Comparison of ENCODE assay signal across 8 cellular contexts in genomic region chr3:9947025-9947995, GRCh38. TPM values are rescaled to one million over a fixed set of nuclear protein-coding genes. Genes with fewer than 3 reads are reported as not detected.
DNase-seq lines count a peak whose midpoint lies in the region; ATAC-seq and TF ChIP-seq lines count a peak whose summit lies in the region.

No MANE protein-coding gene starts in this region.

- TF ChIP-seq CTCF in AG09309 (IDR thresholded peaks at IDR 0.05; ENCODE audit: control insufficient read depth, insufficient read depth, low read depth, low read length, missing control alignments), result peak; percentile 53
- peak; percentile 72 for TF ChIP-seq CTCF in chondrocyte (IDR thresholded peaks at IDR 0.05)

- H3K9me3 Mint-ChIP-seq in chondrocyte (ENCODE audit: low read depth), result no peaks in the 10 kb centered on the region
- no peaks in the 10 kb centered on the region for H3K9me3 Mint-ChIP-seq in T-helper 2 cell treated with Interferon-gamma antibody and Interleukin-4, amounts not matched to agents 5 μg/mL and 100 μg/mL, for 36 hours

- no peak for ATAC-seq in GM21515 (IDR thresholded peaks at IDR 0.05; ENCODE audit: unreplicated experiment)

- peak overlapping the region; percentile 57 for H3K4me3 ChIP-seq in AG09309 (ENCODE audit: control insufficient read depth, low read depth, low read length)

- H3K27ac Mint-ChIP-seq in chondrocyte (ENCODE audit: unreplicated experiment), result peak overlapping the region; percentile 85
- no peak overlapping the region for H3K27ac Mint-ChIP-seq in T-helper 2 cell treated with Interferon-gamma antibody and Interleukin-4, amounts not matched to agents 5 μg/mL and 100 μg/mL, for 36 hours

- DNase-seq in AG09309 (ENCODE audit: low read depth) (peak; percentile 35), NCI-H1092 treated with DMSO at 0.1 percent for 48 hours (lab: John Stamatoyannopoulos, UW) (peak; percentile 33), chondrocyte (ENCODE audit: low spot score) (peak; percentile 90), kidney glomerular epithelial cell (lab: John Stamatoyannopoulos, UW) (peak; percentile 7), substantia nigra (lab: John Stamatoyannopoulos, UW) (peak in 47 of 49 donors; percentile 12 to 82 (median 58)), NK-92 (lab: John Stamatoyannopoulos, UW; ENCODE audit: unreplicated experiment) (no peak)
- no peak for DNase-seq in T-helper 2 cell treated with Interferon-gamma antibody and Interleukin-4, amounts not matched to agents 5 μg/mL and 100 μg/mL, for 36 hours (ENCODE audit: low spot score)

- H3K36me3 Mint-ChIP-seq in chondrocyte (ENCODE audit: low read depth), result no peaks in the 10 kb centered on the region
- peaks cover 5% of the 10 kb centered on the region for H3K36me3 Mint-ChIP-seq in T-helper 2 cell treated with Interferon-gamma antibody and Interleukin-4, amounts not matched to agents 5 μg/mL and 100 μg/mL, for 36 hours (ENCODE audit: low read depth)

- H3K27me3 Mint-ChIP-seq in chondrocyte (ENCODE audit: low read depth), result no peaks in the 10 kb centered on the region
- H3K27me3 Mint-ChIP-seq in T-helper 2 cell treated with Interferon-gamma antibody and Interleukin-4, amounts not matched to agents 5 μg/mL and 100 μg/mL, for 36 hours (ENCODE audit: low read depth), result no peaks in the 10 kb centered on the region

- H3K27ac ChIP-seq in substantia nigra (ENCODE audit: low read depth, low read length, poor library complexity, severe bottlenecking), result peak overlapping the region; percentile 81

- H3K4me3 Mint-ChIP-seq in chondrocyte (ENCODE audit: unreplicated experiment), result peak overlapping the region; percentile 85
- no peak overlapping the region for H3K4me3 Mint-ChIP-seq in T-helper 2 cell treated with Interferon-gamma antibody and Interleukin-4, amounts not matched to agents 5 μg/mL and 100 μg/mL, for 36 hours

- H3K4me1 Mint-ChIP-seq in chondrocyte (ENCODE audit: low read depth), result peaks cover 22% of the 10 kb centered on the region
- H3K4me1 Mint-ChIP-seq in T-helper 2 cell treated with Interferon-gamma antibody and Interleukin-4, amounts not matched to agents 5 μg/mL and 100 μg/mL, for 36 hours (ENCODE audit: low read depth), result peaks cover 11% of the 10 kb centered on the region

RNA-seq across cellular contexts. Expression of gene PRRT3, which starts 4.9 kb away (rescaled TPM):
- 3.9 to 7.6 TPM (median 3.9 TPM) in 3 replicates for total RNA-seq in chondrocyte

RNA-seq across cellular contexts. Expression of gene CRELD1, which starts 13.7 kb away (rescaled TPM):
- total RNA-seq in chondrocyte, result 26.5 to 29.9 TPM (median 28.2 TPM) in 3 replicates

RNA-seq across cellular contexts. Expression of gene IL17RC, which starts 30.4 kb away (rescaled TPM):
- 20.8 to 26.4 TPM (median 21.3 TPM) in 3 replicates for total RNA-seq in chondrocyte

RNA-seq across cellular contexts. Expression of gene EMC3, which starts 39.3 kb away (rescaled TPM):
- total RNA-seq in chondrocyte, result 51.5 to 60.0 TPM (median 52.9 TPM) in 3 replicates

RNA-seq across cellular contexts. Expression of gene IL17RE, which starts 44.7 kb away (rescaled TPM):
- 0.42 to 1.6 TPM (median 0.92 TPM) in 3 replicates for total RNA-seq in chondrocyte

Comparison
In these comparisons a context has a peak if more than half of its experiments do, and no peak if none do; other contexts are left out.
1. DNase-seq: peak in AG09309 (single experiment), NCI-H1092 treated with DMSO at 0.1 percent for 48 hours (single experiment), chondrocyte (single experiment), kidney glomerular epithelial cell (single experiment) and substantia nigra (47 of 49); none in NK-92 (single experiment) and T-helper 2 cell treated with Interferon-gamma antibody and Interleukin-4, amounts not matched to agents 5 μg/mL and 100 μg/mL, for 36 hours (single experiment).